Comparison of ENCODE assay signal across 9 cellular contexts in the genomic region with DNA sequence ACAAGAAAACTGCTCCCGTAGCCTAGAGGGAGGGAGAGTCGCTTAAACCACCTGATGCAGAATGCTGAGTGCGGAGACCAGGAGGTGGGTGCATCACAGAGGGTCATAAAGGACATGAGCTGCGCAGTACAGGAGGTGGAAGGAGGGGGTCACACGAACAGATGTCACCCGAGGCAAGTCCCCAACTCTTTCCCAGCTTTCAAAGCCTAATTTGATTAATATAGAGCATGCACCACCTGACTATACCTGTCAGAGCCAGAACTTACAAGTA. TPM values are rescaled to one million over a fixed set of nuclear protein-coding genes. Genes with fewer than 3 reads are reported as not detected.
DNase-seq lines count a peak whose midpoint lies in the region; ATAC-seq and TF ChIP-seq lines count a peak whose summit lies in the region.
"Had no signal": no experiment of that assay in that cellular context is flagged by ENCODE, and none has a peak within 500 bp of the region (broad histone marks: within the 10 kb centered on the region; RNA-seq: fewer than 3 reads in every experiment).

No MANE protein-coding gene starts in this region.

- no peak for ATAC-seq in left cardiac atrium
- ATAC-seq in activated naive CD8-positive, alpha-beta T cell treated with anti-CD3 and anti-CD28 coated beads, Interleukin-2, amount 10 ng/mL, durations not matched to agents 7 days and 5 days (ENCODE audit: low read depth): no peak
- no peak for ATAC-seq in upper lobe of right lung

- no peak for DNase-seq in left ventricle myocardium inferior
- DNase-seq in left cardiac atrium: no peak
- DNase-seq in activated naive CD8-positive, alpha-beta T cell treated with anti-CD3 and anti-CD28 coated beads, Interleukin-2, amount 10 ng/mL, durations not matched to agents 7 days and 5 days: no peak
- no peak for DNase-seq in upper lobe of right lung
- DNase-seq in middle frontal gyrus (ENCODE audit: extremely low spot score, low spot score): no peak
- DNase-seq in HuH-7 (ENCODE audit: low spot score): no peak
- no peak for DNase-seq in C1 segment of cervical spinal cord (lab: John Stamatoyannopoulos, UW)
- DNase-seq: NCI-H187 treated with DMSO at 0.1 percent for 48 hours had no signal

- no peaks in the 10 kb centered on the region for H3K36me3 Mint-ChIP-seq in activated naive CD8-positive, alpha-beta T cell treated with anti-CD3 and anti-CD28 coated beads, Interleukin-2, amount 10 ng/mL, durations not matched to agents 7 days and 5 days

- H3K27me3 ChIP-seq in left ventricle myocardium inferior (ENCODE audit: low read depth) (no peaks in the 10 kb centered on the region), upper lobe of right lung (no peaks in the 10 kb centered on the region)

- TF ChIP-seq CTCF in left ventricle myocardium inferior (IDR thresholded peaks at IDR 0.05; ENCODE audit: borderline replicate concordance): no peak
- TF ChIP-seq CTCF in upper lobe of right lung (IDR thresholded peaks at IDR 0.05): no peak

- POLR2A ChIA-PET in activated naive CD8-positive, alpha-beta T cell treated with anti-CD3 and anti-CD28 coated beads, Interleukin-2, amount 10 ng/mL, durations not matched to agents 7 days and 5 days (lab: Charles Lee): interaction anchor here (0.6 to 6.0 kb wide), 5 partner anchors 39 to 814 kb away, joined by 4 to 47 read pairs (median 5); a partner anchor contains a TSS

- peaks cover 48% of the 10 kb centered on the region for H3K4me1 Mint-ChIP-seq in activated naive CD8-positive, alpha-beta T cell treated with anti-CD3 and anti-CD28 coated beads, Interleukin-2, amount 10 ng/mL, durations not matched to agents 7 days and 5 days

- H3K27ac ChIP-seq in left ventricle myocardium inferior (replicated peaks) (peak overlapping the region; percentile 84), mesodermal cell (ENCODE audit: low read depth, low read length, severe bottlenecking) (no peak overlapping the region), upper lobe of right lung (peak overlapping the region; percentile 82)

- intact Hi-C loops in left ventricle myocardium inferior (cut with micrococcal nuclease) (no loop called here), left cardiac atrium (cut with DNase I) (no loop called here), upper lobe of right lung (cut with DNase I) (no loop called here)

- H3K27me3 Mint-ChIP-seq in activated naive CD8-positive, alpha-beta T cell treated with anti-CD3 and anti-CD28 coated beads, Interleukin-2, amount 10 ng/mL, durations not matched to agents 7 days and 5 days: peaks cover under 1% of the 10 kb centered on the region

- 17 to 29% methylated on average over 4 to 6 of the region's 6 CpGs for WGBS in mesodermal cell (ENCODE audit: insufficient coverage in 2 of 2), 2 experiments

- peaks cover 66% of the 10 kb centered on the region for H3K4me1 ChIP-seq in left ventricle myocardium inferior
- H3K4me1 ChIP-seq in mesodermal cell (ENCODE audit: control insufficient read depth, insufficient read depth, low read length, poor library complexity, severe bottlenecking): peaks cover 33% of the 10 kb centered on the region
- H3K4me1 ChIP-seq in upper lobe of right lung: peaks cover 34% of the 10 kb centered on the region

- H3K4me3 ChIP-seq in left ventricle myocardium inferior (peak overlapping the region; percentile 78), mesodermal cell (ENCODE audit: extremely low read depth, insufficient read depth, low read length, poor library complexity, severe bottlenecking) (peak overlapping the region; percentile 51), upper lobe of right lung (peak overlapping the region; percentile 96)

- H3K9me3 ChIP-seq in left ventricle myocardium inferior (replicated peaks) (no peaks in the 10 kb centered on the region), mesodermal cell (ENCODE audit: control insufficient read depth, low read length) (no peaks in the 10 kb centered on the region), upper lobe of right lung (no peaks in the 10 kb centered on the region)

- no peaks in the 10 kb centered on the region for H3K36me3 ChIP-seq in left ventricle myocardium inferior
- peaks cover 3% of the 10 kb centered on the region for H3K36me3 ChIP-seq in mesodermal cell (ENCODE audit: control insufficient read depth, insufficient read depth, low read length)
- no peaks in the 10 kb centered on the region for H3K36me3 ChIP-seq in upper lobe of right lung

- H3K27ac Mint-ChIP-seq in activated naive CD8-positive, alpha-beta T cell treated with anti-CD3 and anti-CD28 coated beads, Interleukin-2, amount 10 ng/mL, durations not matched to agents 7 days and 5 days: peak overlapping the region; percentile 90

- H3K9me3 Mint-ChIP-seq in activated naive CD8-positive, alpha-beta T cell treated with anti-CD3 and anti-CD28 coated beads, Interleukin-2, amount 10 ng/mL, durations not matched to agents 7 days and 5 days: no peaks in the 10 kb centered on the region

- peak overlapping the region; percentile 89 for H3K4me3 Mint-ChIP-seq in activated naive CD8-positive, alpha-beta T cell treated with anti-CD3 and anti-CD28 coated beads, Interleukin-2, amount 10 ng/mL, durations not matched to agents 7 days and 5 days

RNA-seq across cellular contexts. Expression of a gene that starts 0.9 kb away (rescaled TPM):
- total RNA-seq in left ventricle myocardium inferior (23.7 TPM), left cardiac atrium (10 to 100 TPM; 28.9 to 32.2 TPM), upper lobe of right lung (53.7 TPM)
- 10 to 100 TPM; 50.0 to 50.1 TPM for total RNA-seq in activated naive CD8-positive, alpha-beta T cell treated with anti-CD3 and anti-CD28 coated beads, Interleukin-2, amount 10 ng/mL, durations not matched to agents 7 days and 5 days
- 57.7 TPM for polyA plus RNA-seq in mesodermal cell (2013, experiment 1 of 2)
- 51.7 TPM for polyA plus RNA-seq in mesodermal cell (2013, experiment 2 of 2)
